Comparison of ENCODE assay signal across 1 cellular context in the genomic region with DNA sequence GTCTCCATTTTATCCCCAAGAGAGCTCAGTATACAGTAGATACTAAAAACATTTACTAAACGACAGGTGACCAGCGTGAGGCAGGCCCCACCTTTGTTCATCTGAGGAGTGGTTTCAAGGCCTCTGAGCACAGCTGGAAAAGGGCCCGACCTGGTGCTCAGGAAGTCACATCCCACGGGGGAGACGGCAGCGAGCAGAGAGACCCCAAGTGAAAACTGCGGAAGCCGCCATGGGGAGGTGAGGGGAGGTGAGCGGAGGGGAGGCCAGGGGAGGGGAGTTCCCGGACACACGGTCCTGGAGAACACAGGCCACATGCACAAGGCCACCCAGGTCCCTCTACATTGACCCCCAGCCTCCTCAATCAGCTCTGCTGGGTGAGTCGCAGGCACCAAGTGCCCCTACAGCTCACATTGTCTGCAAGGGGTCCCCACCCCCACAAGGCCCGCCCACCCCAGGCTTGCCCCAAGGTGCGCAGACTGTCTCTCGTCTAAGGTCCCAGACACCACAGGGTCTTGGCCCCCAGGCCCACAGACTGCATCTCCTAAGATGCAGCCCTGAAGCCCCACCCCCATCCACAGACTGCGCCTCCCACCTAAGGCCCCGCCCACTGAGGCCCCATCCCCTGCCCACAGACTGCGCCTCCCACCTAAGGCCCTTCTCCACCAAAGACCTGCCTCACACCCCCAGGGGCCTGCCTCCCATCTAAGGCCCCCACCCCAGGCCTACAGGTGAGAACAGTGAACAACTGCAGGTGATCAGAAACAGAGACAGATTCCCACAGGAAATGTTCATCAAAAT.
TF ChIP-seq lines count a peak whose summit lies in the region.

No MANE protein-coding gene starts in this region.

TF ChIP-seq in GM23338, 12 proteins besides CTCF, POLR2A, EP300 and RAD21 (continued from another document):
- TF ChIP-seq ETS1 (IDR thresholded peaks at IDR 0.05): no peak
- no peak for TF ChIP-seq EZH2 (IDR thresholded peaks at IDR 0.05; ENCODE audit: low read depth, unreplicated experiment)
